ENCODE assay signal across 1 cellular context in genomic region chr16:70534949-70535348, GRCh38.
TF ChIP-seq lines count a peak whose summit lies in the region.

No MANE protein-coding gene starts in this region.

TF ChIP-seq in WTC11, 78 proteins besides CTCF, POLR2A, EP300 and RAD21 (continued from another document):
- TF ChIP-seq PRDM15 (CRISPR knock-in tag; IDR thresholded peaks at IDR 0.05) (no peak), FOXP1 (CRISPR knock-in tag; IDR thresholded peaks at IDR 0.05; ENCODE audit: borderline replicate concordance) (no peak), CREB1 (CRISPR knock-in tag; IDR thresholded peaks at IDR 0.05) (no peak), ATF1 (CRISPR knock-in tag; IDR thresholded peaks at IDR 0.05) (no peak), MLX (CRISPR knock-in tag; IDR thresholded peaks at IDR 0.05) (no peak), RORB (CRISPR knock-in tag; IDR thresholded peaks at IDR 0.05) (no peak), GTF2I (CRISPR knock-in tag; conservative IDR thresholded peaks at IDR 0.05) (no peak)
